In genomic region chr14:67571275-67571990, GRCh38 we compare ENCODE assay signal across 9 cellular contexts. TPM values are rescaled to one million over a fixed set of nuclear protein-coding genes. Genes with fewer than 3 reads are reported as not detected.
DNase-seq lines count a peak whose midpoint lies in the region; ATAC-seq, FAIRE-seq and TF ChIP-seq lines count a peak whose summit lies in the region.
"Had no signal": no experiment of that assay in that cellular context is flagged by ENCODE, and none has a peak within 500 bp of the region (broad histone marks: within the 10 kb centered on the region; RNA-seq: fewer than 3 reads in every experiment).

No MANE protein-coding gene starts in this region.

- H3K9me3 Mint-ChIP-seq in activated T-helper 2 cell treated with anti-CD3 and anti-CD28 coated beads, Interferon-gamma antibody, Interleukin-2, Interleukin-4, amounts not matched to agents 10 μg/mL and 5 μg/mL and 100 μg/mL, durations not matched to agents 14 hours and 24 hours and 36 hours, result no peaks in the 10 kb centered on the region
- H3K9me3 Mint-ChIP-seq: stimulated activated naive CD8-positive, alpha-beta T cell treated with anti-CD3 and anti-CD28 coated beads, Interleukin-15, Interleukin-2, amounts not matched to agents 100 ng/mL and 50 ng/mL, for 24 hours had no signal

- peak; percentile 63 to 86 (median 78) for ATAC-seq in pancreas

- H3K36me3 Mint-ChIP-seq in activated T-helper 2 cell treated with anti-CD3 and anti-CD28 coated beads, Interferon-gamma antibody, Interleukin-2, Interleukin-4, amounts not matched to agents 10 μg/mL and 5 μg/mL and 100 μg/mL, durations not matched to agents 14 hours and 24 hours and 36 hours (ENCODE audit: low read depth), result no peaks in the 10 kb centered on the region

- H3K27me3 ChIP-seq in pancreas (no peaks in the 10 kb centered on the region), tibial artery (peaks cover 0 to 3% of the 10 kb centered on the region in 2 donors)

- H3K4me3 ChIP-seq in pancreas (no peak overlapping the region), tibial artery (no peak overlapping the region)

- peaks cover 0 to 3% (median 0%) of the 10 kb centered on the region in 3 donors for H3K4me1 ChIP-seq in pancreas
- no peaks in the 10 kb centered on the region for H3K4me1 ChIP-seq in tibial artery

- FAIRE-seq in pancreas (lab: Jason Lieb, UNC), result no peak

- no peak overlapping the region for H3K27ac Mint-ChIP-seq in activated T-helper 2 cell treated with anti-CD3 and anti-CD28 coated beads, Interferon-gamma antibody, Interleukin-2, Interleukin-4, amounts not matched to agents 10 μg/mL and 5 μg/mL and 100 μg/mL, durations not matched to agents 14 hours and 24 hours and 36 hours
- H3K27ac Mint-ChIP-seq: stimulated activated naive CD8-positive, alpha-beta T cell treated with anti-CD3 and anti-CD28 coated beads, Interleukin-15, Interleukin-2, amounts not matched to agents 100 ng/mL and 50 ng/mL, for 24 hours had no signal

- H3K36me3 ChIP-seq in pancreas (no peaks in the 10 kb centered on the region), tibial artery (peaks cover 0 to 6% (median 0%) of the 10 kb centered on the region in 3 donors)

- POLR2A ChIA-PET in RWPE1 (lab: Yijun Ruan, JAX; ENCODE audit: low non-redundant PET), result interaction anchor here (1.8 kb wide), 1 partner anchor 43 kb away, joined by 5 read pairs; no protein-coding TSS in a partner anchor

- intact Hi-C loops in activated T-helper 2 cell treated with anti-CD3 and anti-CD28 coated beads, Interferon-gamma antibody, Interleukin-2, Interleukin-4, amounts not matched to agents 10 μg/mL and 5 μg/mL and 100 μg/mL, durations not matched to agents 14 hours and 24 hours and 36 hours (cut with micrococcal nuclease), result loop anchor here (1.0 kb wide), 2 partner anchors 45 to 144 kb away; no protein-coding TSS in a partner anchor
- intact Hi-C loops in pancreas (cut with DNase I), result loop anchor here in 2 of 3 donors (5.0 to 10.0 kb wide), 2 partner anchors 144 to 147 kb away; no protein-coding TSS in a partner anchor
- intact Hi-C loops in tibial artery (cut with DNase I; ENCODE audit: low total_unique reads), result loop anchor here (5.0 kb wide), 1 partner anchor 144 kb away; no protein-coding TSS in a partner anchor

- WGBS in pancreas, 2 donors, result 46 to 48% methylated on average over 13 to 14 of the region's 14 CpGs

- H3K27ac ChIP-seq in RWPE1 (no peak overlapping the region), pancreas (no peak overlapping the region), tibial artery (no peak overlapping the region)

- no peaks in the 10 kb centered on the region for H3K4me1 Mint-ChIP-seq in activated T-helper 2 cell treated with anti-CD3 and anti-CD28 coated beads, Interferon-gamma antibody, Interleukin-2, Interleukin-4, amounts not matched to agents 10 μg/mL and 5 μg/mL and 100 μg/mL, durations not matched to agents 14 hours and 24 hours and 36 hours (ENCODE audit: low read depth)

- peak; percentile 23 for DNase-seq in SKM-1 treated with dmso at 0.1 percent for 144 hours (lab: John Stamatoyannopoulos, UW; ENCODE audit: unreplicated experiment)
- no peak for DNase-seq in SKM-1 (lab: John Stamatoyannopoulos, UW; ENCODE audit: unreplicated experiment)
- peak; percentile 67 for DNase-seq in HuH-7 (ENCODE audit: low spot score)
- DNase-seq in RWPE1 (ENCODE audit: low spot score), result peak; percentile 61
- peak; percentile 49 for DNase-seq in activated T-helper 2 cell treated with anti-CD3 and anti-CD28 coated beads, Interferon-gamma antibody, Interleukin-2, Interleukin-4, amounts not matched to agents 10 μg/mL and 5 μg/mL and 100 μg/mL, durations not matched to agents 14 hours and 24 hours and 36 hours (ENCODE audit: low spot score)
- peak; percentile 42 for DNase-seq in foreskin melanocyte
- peak in 5 of 6 donors; percentile 30 to 77 (median 63) for DNase-seq in pancreas
- DNase-seq in tibial artery, result peak; percentile 70 to 71

- peaks cover 3% of the 10 kb centered on the region for H3K27me3 Mint-ChIP-seq in activated T-helper 2 cell treated with anti-CD3 and anti-CD28 coated beads, Interferon-gamma antibody, Interleukin-2, Interleukin-4, amounts not matched to agents 10 μg/mL and 5 μg/mL and 100 μg/mL, durations not matched to agents 14 hours and 24 hours and 36 hours (ENCODE audit: low read depth)

- H3K9me3 ChIP-seq in pancreas (no peaks in the 10 kb centered on the region), tibial artery (no peaks in the 10 kb centered on the region)

- no peak overlapping the region for H3K4me3 Mint-ChIP-seq in activated T-helper 2 cell treated with anti-CD3 and anti-CD28 coated beads, Interferon-gamma antibody, Interleukin-2, Interleukin-4, amounts not matched to agents 10 μg/mL and 5 μg/mL and 100 μg/mL, durations not matched to agents 14 hours and 24 hours and 36 hours (ENCODE audit: low read depth)
- H3K4me3 Mint-ChIP-seq: stimulated activated naive CD8-positive, alpha-beta T cell treated with anti-CD3 and anti-CD28 coated beads, Interleukin-15, Interleukin-2, amounts not matched to agents 100 ng/mL and 50 ng/mL, for 24 hours had no signal

- CTCF ChIA-PET in RWPE1 (lab: Yijun Ruan, JAX), result interaction anchor here (0.5 to 4.5 kb wide), 30 partner anchors 9 to 1688 kb away, joined by 3 to 84 read pairs (median 6); partner anchors contain the start of genes GALNT16 and PLEKHH1

- TF ChIP-seq CTCF in RWPE1 (conservative IDR thresholded peaks at IDR 0.05; ENCODE audit: low read depth) (peak; percentile 91), pancreas (IDR thresholded peaks at IDR 0.05) (peak; percentile 66 to 82 (median 70)), tibial artery (IDR thresholded peaks at IDR 0.05) (peak; percentile 67 to 83)

RNA-seq across cellular contexts. Expression of gene PIGH, which starts 28.6 kb away (rescaled TPM):
- 14.5 and 21.8 TPM in 2 replicates for total RNA-seq in activated T-helper 2 cell treated with anti-CD3 and anti-CD28 coated beads, Interferon-gamma antibody, Interleukin-2, Interleukin-4, amounts not matched to agents 10 μg/mL and 5 μg/mL and 100 μg/mL, durations not matched to agents 14 hours and 24 hours and 36 hours
- total RNA-seq in pancreas, result 10 to 100 TPM; 11.5 to 21.8 (median 13.7) TPM
- polyA plus RNA-seq in pancreas, result 10 to 100 TPM; 14.2 to 27.4 TPM

RNA-seq across cellular contexts. Expression of gene PLEKHH1, which starts 38.3 kb away (rescaled TPM):
- total RNA-seq in activated T-helper 2 cell treated with anti-CD3 and anti-CD28 coated beads, Interferon-gamma antibody, Interleukin-2, Interleukin-4, amounts not matched to agents 10 μg/mL and 5 μg/mL and 100 μg/mL, durations not matched to agents 14 hours and 24 hours and 36 hours, result 1.5 and 1.8 TPM in 2 replicates
- total RNA-seq in pancreas, result 10 to 100 TPM; 15.0 to 24.6 (median 21.9) TPM
- 10 to 100 TPM; 24.5 to 48.8 TPM for polyA plus RNA-seq in pancreas

RNA-seq across cellular contexts. Expression of gene ARG2, which starts 48.3 kb away (rescaled TPM):
- total RNA-seq in activated T-helper 2 cell treated with anti-CD3 and anti-CD28 coated beads, Interferon-gamma antibody, Interleukin-2, Interleukin-4, amounts not matched to agents 10 μg/mL and 5 μg/mL and 100 μg/mL, durations not matched to agents 14 hours and 24 hours and 36 hours, result 19.2 and 21.1 TPM in 2 replicates
- 1 to 10 TPM; 1.2 to 2.8 (median 1.4) TPM for total RNA-seq in pancreas
- polyA plus RNA-seq in pancreas, result 10 to 100 TPM in 1 of 2 donors, 1 to 10 TPM in 1; 3.5 to 15.0 TPM
